ENCODE assay signal across 26 cellular contexts in the genomic region with DNA sequence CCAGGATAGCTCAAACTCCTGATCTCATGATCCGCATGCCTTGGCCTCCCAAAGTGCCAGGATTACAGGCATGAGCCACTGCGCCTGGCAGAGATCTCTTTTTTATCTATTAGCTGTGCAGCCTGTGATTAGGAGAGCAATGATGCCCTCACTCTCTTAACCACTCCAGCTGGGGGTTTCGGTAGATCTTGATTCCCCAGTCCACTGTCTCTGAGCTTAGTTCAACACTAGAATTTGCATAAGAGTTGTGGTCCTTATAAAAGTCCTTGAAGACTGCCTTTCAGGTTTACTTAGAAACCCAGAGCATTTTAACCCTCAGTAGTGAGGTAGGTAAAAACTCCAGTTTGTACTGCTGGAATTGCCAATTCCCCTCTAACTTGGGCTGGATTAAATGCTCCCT.
A peak's percentile ranks its signal among the peaks of the same experiment; 100 is the strongest.
DNase-seq lines count a peak whose midpoint lies in the region; ATAC-seq and TF ChIP-seq lines count a peak whose summit lies in the region.
"Had no signal": no experiment of that assay in that cellular context is flagged by ENCODE, and none has a peak within 500 bp of the region (broad histone marks: within the 10 kb centered on the region; RNA-seq: fewer than 3 reads in every experiment).

No MANE protein-coding gene starts in this region.

- no peaks in the 10 kb centered on the region for H3K9me3 ChIP-seq in testis
- H3K9me3 ChIP-seq: ovary, SJSA1, stomach, transverse colon had no signal

- H3K27ac ChIP-seq in testis, result no peak overlapping the region
- H3K27ac ChIP-seq: epithelial cell of prostate, heart right ventricle, KMS-11, ovary, SJSA1, stomach, transverse colon had no signal

- 85% methylated on average over 3 of the region's 3 CpGs; no CpG with 5 or more reads in 1 of the 2 donors for WGBS in testis, 2 donors

- no peaks in the 10 kb centered on the region for H3K36me3 ChIP-seq in testis (ENCODE audit: low read depth, missing control alignments)
- H3K36me3 ChIP-seq: heart right ventricle, ovary, SJSA1, stomach, transverse colon had no signal

- H3K4me1 ChIP-seq in testis, result no peaks in the 10 kb centered on the region
- H3K4me1 ChIP-seq: heart right ventricle, SJSA1, stomach, transverse colon had no signal

- TF ChIP-seq CTCF in GM12864 (IDR thresholded peaks at IDR 0.05; ENCODE audit: low read depth, low read length, missing control alignments) (no peak), testis (IDR thresholded peaks at IDR 0.05) (no peak)

- ATAC-seq in GM21381 (IDR thresholded peaks at IDR 0.05; ENCODE audit: unreplicated experiment), result peak; percentile 95
- ATAC-seq in HG02798 (IDR thresholded peaks at IDR 0.05; ENCODE audit: poor library complexity, unreplicated experiment), result peak; percentile 98
- peak; percentile 96 for ATAC-seq in HG03442 (IDR thresholded peaks at IDR 0.05; ENCODE audit: unreplicated experiment)
- no peak for ATAC-seq in GM18511 (IDR thresholded peaks at IDR 0.05; ENCODE audit: unreplicated experiment)
- ATAC-seq: heart right ventricle, natural killer cell, right cardiac atrium had no signal

- intact Hi-C loops in testis (cut with DNase I; ENCODE audit: low total_unique reads), result no loop called here

- DNase-seq in GM12864 (ENCODE audit: low read depth), result peak; percentile 45
- DNase-seq in NCI-H446 (lab: John Stamatoyannopoulos, UW), result no peak
- no peak for DNase-seq in retina
- DNase-seq in testis, result no peak
- DNase-seq: 8988T; activated CD4-positive, alpha-beta T cell treated with anti-CD3 and anti-CD28 coated beads, Interleukin-2, amount 10 ng/mL, durations not matched to agents 24 days and 14 days; activated naive CD8-positive, alpha-beta T cell treated with anti-CD3 and anti-CD28 coated beads, Interleukin-2, amount 10 ng/mL, durations not matched to agents 7 days and 5 days; cerebellar nuclear complex; GOT3; heart right ventricle; natural killer cell; NCI-H146; NCI-H510A treated with DMSO at 0.1 percent for 48 hours; NK-92 treated with Interleukin-12 subunit alpha and Interleukin-12 subunit beta, amount 100 ng/mL, for 24 hours; ovary; right cardiac atrium; stomach; T-helper 1 cell; transverse colon had no signal

- H3K27me3 ChIP-seq in testis, result no peaks in the 10 kb centered on the region
- H3K27me3 ChIP-seq: heart right ventricle, ovary, SJSA1, stomach, transverse colon had no signal

- no peak for TF ChIP-seq POLR2A in testis (IDR thresholded peaks at IDR 0.05)

- H3K4me3 ChIP-seq in GM12864 (ENCODE audit: low read depth, low read length) (no peak overlapping the region), testis (no peak overlapping the region)
- H3K4me3 ChIP-seq: heart right ventricle, ovary, SJSA1, stomach, transverse colon had no signal
